In genomic region chr1:30083800-30084464, GRCh38 we compare ENCODE assay signal across 9 cellular contexts.
A peak's percentile ranks its signal among the peaks of the same experiment; 100 is the strongest.
DNase-seq lines count a peak whose midpoint lies in the region; ATAC-seq and TF ChIP-seq lines count a peak whose summit lies in the region.
"Had no signal": no experiment of that assay in that cellular context is flagged by ENCODE, and none has a peak within 500 bp of the region (broad histone marks: within the 10 kb centered on the region; RNA-seq: fewer than 3 reads in every experiment).

No MANE protein-coding gene starts in this region.

- no peak overlapping the region for H2BK5ac ChIP-seq in trophoblast cell (ENCODE audit: low read depth, low read length, poor library complexity)

- no peak overlapping the region for H3K18ac ChIP-seq in trophoblast cell (ENCODE audit: low read length)

- H3K79me2 ChIP-seq in SK-N-SH (ENCODE audit: insufficient read depth) (no peaks in the 10 kb centered on the region), trophoblast cell (ENCODE audit: control insufficient read depth, insufficient read depth, low read length, poor library complexity) (no peaks in the 10 kb centered on the region)

- H3K9ac ChIP-seq in SK-N-SH, result peak overlapping the region; percentile 53
- no peak overlapping the region for H3K9ac ChIP-seq in trophoblast cell (ENCODE audit: low read length)

- no peaks in the 10 kb centered on the region for H3K79me1 ChIP-seq in trophoblast cell (ENCODE audit: low read length)

- WGBS in SK-N-SH (ENCODE audit: low lambda C conversion rate), result 31% methylated on average over 9 of the region's 11 CpGs
- no CpG with 5 or more reads among the region's 11 CpGs for WGBS in trophoblast cell (ENCODE audit: extremely low coverage, insufficient coverage, insufficient read length)

- H2AFZ ChIP-seq in SK-N-SH (ENCODE audit: low read depth) (peak overlapping the region; percentile 81; the same call in 1 of the 2 replicates), trophoblast cell (ENCODE audit: insufficient read depth, low read length, poor library complexity) (no peak overlapping the region)

- H3K4me2 ChIP-seq in SK-N-SH, result peak overlapping the region; percentile 74
- no peak overlapping the region for H3K4me2 ChIP-seq in trophoblast cell (ENCODE audit: low read length)

- H3K9me3 ChIP-seq in SK-N-SH, result no peaks in the 10 kb centered on the region
- no peaks in the 10 kb centered on the region for H3K9me3 ChIP-seq in trophoblast cell (ENCODE audit: insufficient read depth, low read depth, low read length)

- H3K23ac ChIP-seq in trophoblast cell (ENCODE audit: low read length), result no peak overlapping the region

- no peak; a peak in 1 of 4 replicates for TF ChIP-seq EP300 in SK-N-SH (IDR thresholded peaks at IDR 0.05; ENCODE audit: borderline replicate concordance in 1 of 2, low read depth in 1 of 2, low read length in 1 of 2)

- no peaks in the 10 kb centered on the region for H3F3A ChIP-seq in SK-N-SH (replicated peaks; ENCODE audit: insufficient read depth)

- DNase-seq in DMS153 (lab: John Stamatoyannopoulos, UW) (peak; percentile 37), SK-N-SH (no peak), fibroblast of the conjunctiva (ENCODE audit: low read depth) (peak; percentile 21), trophoblast cell (no peak), NCI-H1105 (lab: John Stamatoyannopoulos, UW) (no peak)
- no peak for DNase-seq in stimulated activated CD4-positive, alpha-beta T cell treated with anti-CD3 and anti-CD28 coated beads, Interleukin-15, amount 100 ng/mL, for 24 hours
- DNase-seq: activated effector memory CD4-positive, alpha-beta T cell treated with Interleukin-2 at 50 U/mL for 16 hours had no signal

- H2BK120ac ChIP-seq in trophoblast cell (ENCODE audit: insufficient read depth, low read length, poor library complexity), result peak overlapping the region; percentile 15

- H3K27ac ChIP-seq in SK-N-SH (ENCODE audit: low read depth in 2 of 2, low read length in 1 of 2), result peak overlapping the region in 1 of 2 experiments; percentile 91; a peak in 2 of 4 replicates
- no peak overlapping the region for H3K27ac ChIP-seq in trophoblast cell (ENCODE audit: low read depth, low read length)

- ATAC-seq in GM19035 (IDR thresholded peaks at IDR 0.05; ENCODE audit: unreplicated experiment) (no peak), HG02678 (IDR thresholded peaks at IDR 0.05; ENCODE audit: unreplicated experiment) (no peak)

- H4K12ac ChIP-seq in trophoblast cell (ENCODE audit: low read depth, low read length), result no peak overlapping the region

- no peak overlapping the region for H3K4ac ChIP-seq in trophoblast cell (ENCODE audit: low read depth, low read length)

- H3K36me3 ChIP-seq in SK-N-SH (replicated peaks in 1 of 2; ENCODE audit: control insufficient read depth in 1 of 2, insufficient read depth in 2 of 2, low read length in 1 of 2), result no peaks in the 10 kb centered on the region
- no peaks in the 10 kb centered on the region for H3K36me3 ChIP-seq in trophoblast cell (ENCODE audit: control insufficient read depth in 1 of 2, insufficient read depth in 2 of 2, low read length in 2 of 2)

- H3K4me1 ChIP-seq in SK-N-SH (ENCODE audit: control insufficient read depth in 1 of 2, insufficient read depth in 2 of 2, low read depth in 1 of 2, low read length in 1 of 2), result peaks cover 29 to 33% of the 10 kb centered on the region in 2 experiments; a peak in 3 of 4 replicates
- peaks cover 0 to 5% of the 10 kb centered on the region in 2 experiments for H3K4me1 ChIP-seq in trophoblast cell (ENCODE audit: control insufficient read depth in 1 of 2, insufficient read depth in 2 of 2, low read length in 2 of 2)

- CTCF ChIA-PET in SK-N-SH (lab: Yijun Ruan, JAX), result interaction anchor here (1.0 to 2.0 kb wide), 4 partner anchors 21 to 848 kb away, joined by 3 to 10 read pairs (median 5); partner anchors contain the start of gene PTPRU

- H3K14ac ChIP-seq in trophoblast cell (ENCODE audit: low read length), result no peak overlapping the region

- H3K27me3 ChIP-seq in SK-N-SH (ENCODE audit: insufficient read depth), result no peaks in the 10 kb centered on the region
- no peaks in the 10 kb centered on the region for H3K27me3 ChIP-seq in trophoblast cell (ENCODE audit: insufficient read depth, low read length)

- H2AK5ac ChIP-seq in trophoblast cell (ENCODE audit: low read length), result no peak overlapping the region

- no peak overlapping the region for H3K4me3 ChIP-seq in SK-N-SH (ENCODE audit: low read depth in 2 of 2, low read length in 1 of 2)
- H3K4me3 ChIP-seq in trophoblast cell (ENCODE audit: low read depth, low read length), result no peak overlapping the region

- no peak for TF ChIP-seq RAD21 in SK-N-SH (IDR thresholded peaks at IDR 0.05; ENCODE audit: low read length)

- POLR2A ChIA-PET in SK-N-SH (lab: Yijun Ruan, JAX), result no interaction called here

- no peaks in the 10 kb centered on the region for H4K20me1 ChIP-seq in SK-N-SH (ENCODE audit: insufficient read depth)

- no peak overlapping the region for H2BK12ac ChIP-seq in trophoblast cell (ENCODE audit: low read length)

- peak; percentile 15; the same call in 1 of the 2 replicates for TF ChIP-seq CTCF in SK-N-SH (IDR thresholded peaks at IDR 0.05)

- no peak overlapping the region for H4K91ac ChIP-seq in trophoblast cell (ENCODE audit: low read depth, low read length)

- no peaks in the 10 kb centered on the region for H3K9me2 ChIP-seq in SK-N-SH

- no peak overlapping the region for H4K8ac ChIP-seq in trophoblast cell (ENCODE audit: low read depth, low read length)

TF ChIP-seq in SK-N-SH, 30 proteins besides CTCF, POLR2A, EP300 and RAD21:
- TF ChIP-seq TCF12 (IDR thresholded peaks at IDR 0.05), result peak; percentile 43; the same call in 1 of the 2 replicates
- TF ChIP-seq NFIC (IDR thresholded peaks at IDR 0.05; ENCODE audit: borderline replicate concordance), result peak; percentile 70; the same call in 1 of the 2 replicates
- peak; percentile 78 for TF ChIP-seq JUND (IDR thresholded peaks at IDR 0.05)
- no peak for TF ChIP-seq CHD2 (IDR thresholded peaks at IDR 0.05; ENCODE audit: low read length, partially characterized antibody)
- no peak for TF ChIP-seq MXI1 (IDR thresholded peaks at IDR 0.05; ENCODE audit: low read depth, low read length)
- no peak for TF ChIP-seq USF2 (IDR thresholded peaks at IDR 0.05; ENCODE audit: borderline replicate concordance, low read depth, low read length)
- peak; percentile 76 for TF ChIP-seq FOSL2 (IDR thresholded peaks at IDR 0.05; ENCODE audit: borderline replicate concordance, low read depth)
- peak; percentile 70; the same call in 1 of the 2 replicates for TF ChIP-seq MEF2A (IDR thresholded peaks at IDR 0.05; ENCODE audit: borderline replicate concordance, low read depth)
- TF ChIP-seq ZBTB33 (IDR thresholded peaks at IDR 0.05; ENCODE audit: borderline replicate concordance, low read depth), result no peak
- TF ChIP-seq PBX3 (IDR thresholded peaks at IDR 0.05), result peak; percentile 21; the same call in 1 of the 2 replicates

Comparison
In these comparisons a context has a peak if more than half of its experiments do, and no peak if none do; other contexts are left out.
1. DNase-seq: peak in DMS153 (single experiment) and fibroblast of the conjunctiva (single experiment); none in SK-N-SH (single experiment), trophoblast cell (0 of 2), NCI-H1105 (single experiment) and stimulated activated CD4-positive, alpha-beta T cell treated with anti-CD3 and anti-CD28 coated beads, Interleukin-15, amount 100 ng/mL, for 24 hours (single experiment).